30 cellular contexts compared by ENCODE assay signal in genomic region chr5:121171361-121171760, GRCh38.
"Had no signal": no experiment of that assay in that cellular context is flagged by ENCODE, and none has a peak within 500 bp of the region (broad histone marks: within the 10 kb centered on the region; RNA-seq: fewer than 3 reads in every experiment).

No MANE protein-coding gene starts in this region.

- H3K4me1 ChIP-seq: ascending aorta, SJSA1 had no signal

- H3K4me1 Mint-ChIP-seq: activated CD4-positive, alpha-beta T cell treated with anti-CD3 and anti-CD28 coated beads, Interleukin-2, amount 10 ng/mL, durations not matched to agents 24 days and 14 days; activated naive CD4-positive, alpha-beta T cell treated with anti-CD3 and anti-CD28 coated beads, Interleukin-2, amount 10 ng/mL, durations not matched to agents 7 days and 5 days; activated naive CD8-positive, alpha-beta T cell treated with anti-CD3 and anti-CD28 coated beads for 36 hours; central memory CD8-positive, alpha-beta T cell had no signal

- H3K27me3 Mint-ChIP-seq: activated CD4-positive, alpha-beta T cell treated with anti-CD3 and anti-CD28 coated beads, Interleukin-2, amount 10 ng/mL, durations not matched to agents 24 days and 14 days; activated CD8-positive, alpha-beta T cell treated with anti-CD3 and anti-CD28 coated beads for 36 hours; activated naive CD4-positive, alpha-beta T cell treated with anti-CD3 and anti-CD28 coated beads, Interleukin-2, amount 10 ng/mL, durations not matched to agents 7 days and 5 days; activated naive CD8-positive, alpha-beta T cell treated with anti-CD3 and anti-CD28 coated beads for 36 hours; activated T-cell treated with anti-CD3 and anti-CD28 coated beads, Interleukin-2, amount 50 U/mL, for 24 hours; central memory CD8-positive, alpha-beta T cell had no signal

- H3K27me3 ChIP-seq: ascending aorta, cardiac muscle cell, MG63, SJSA1 had no signal

- H3K9me3 Mint-ChIP-seq: activated CD4-positive, alpha-beta T cell treated with anti-CD3 and anti-CD28 coated beads, Interleukin-2, amount 10 ng/mL, durations not matched to agents 24 days and 14 days; activated naive CD8-positive, alpha-beta T cell treated with anti-CD3 and anti-CD28 coated beads for 36 hours had no signal

- DNase-seq: activated CD4-positive, alpha-beta T cell treated with anti-CD3 and anti-CD28 coated beads, Interleukin-2, amount 10 ng/mL, durations not matched to agents 24 days and 14 days; activated CD4-positive, alpha-beta T cell treated with anti-CD3 and anti-CD28 coated beads, Interleukin-2, amount 50 U/mL, for 4 hours; activated CD8-positive, alpha-beta T cell treated with anti-CD3 and anti-CD28 coated beads for 36 hours; activated effector memory CD4-positive, alpha-beta T cell treated with Interleukin-2 at 50 U/mL for 16 hours; activated naive CD4-positive, alpha-beta T cell treated with anti-CD3 and anti-CD28 coated beads, Interleukin-2, amount 10 ng/mL, durations not matched to agents 7 days and 5 days; activated naive CD8-positive, alpha-beta T cell treated with anti-CD3 and anti-CD28 coated beads for 36 hours; activated T-cell treated with anti-CD3 and anti-CD28 coated beads, Interleukin-2, amount 50 U/mL, for 24 hours; amygdala; Kasumi-1; KG1; MG63; NCI-H1048; NCI-H1105 treated with DMSO at 0.1 percent for 48 hours; NCI-H1436; NCI-H1694; NCI-H1930; NCI-H2081 treated with DMSO at 0.1 percent for 48 hours; NCI-H226; NCI-H446 treated with DMSO at 0.1 percent for 48 hours; NCI-H524; NCI-H69; NCI-H82; SHP77; SW 1271; T1000 had no signal

- ATAC-seq: activated CD8-positive, alpha-beta T cell treated with anti-CD3 and anti-CD28 coated beads for 36 hours; Panc1 had no signal

- H3K27ac Mint-ChIP-seq: activated CD4-positive, alpha-beta T cell treated with anti-CD3 and anti-CD28 coated beads, Interleukin-2, amount 10 ng/mL, durations not matched to agents 24 days and 14 days; activated CD8-positive, alpha-beta T cell treated with anti-CD3 and anti-CD28 coated beads for 36 hours; activated naive CD4-positive, alpha-beta T cell treated with anti-CD3 and anti-CD28 coated beads, Interleukin-2, amount 10 ng/mL, durations not matched to agents 7 days and 5 days; activated naive CD8-positive, alpha-beta T cell treated with anti-CD3 and anti-CD28 coated beads for 36 hours; activated T-cell treated with anti-CD3 and anti-CD28 coated beads, Interleukin-2, amount 50 U/mL, for 24 hours had no signal

- H3K4me3 Mint-ChIP-seq: activated CD4-positive, alpha-beta T cell treated with anti-CD3 and anti-CD28 coated beads, Interleukin-2, amount 10 ng/mL, durations not matched to agents 24 days and 14 days; activated CD8-positive, alpha-beta T cell treated with anti-CD3 and anti-CD28 coated beads for 36 hours; activated naive CD4-positive, alpha-beta T cell treated with anti-CD3 and anti-CD28 coated beads, Interleukin-2, amount 10 ng/mL, durations not matched to agents 7 days and 5 days; activated naive CD8-positive, alpha-beta T cell treated with anti-CD3 and anti-CD28 coated beads for 36 hours; activated T-cell treated with anti-CD3 and anti-CD28 coated beads, Interleukin-2, amount 50 U/mL, for 24 hours; central memory CD8-positive, alpha-beta T cell had no signal

- H3K9me3 ChIP-seq: ascending aorta, MG63, SJSA1 had no signal

- H3K27ac ChIP-seq: ascending aorta, cardiac muscle cell, SJSA1 had no signal

- H3K36me3 Mint-ChIP-seq: activated naive CD4-positive, alpha-beta T cell treated with anti-CD3 and anti-CD28 coated beads, Interleukin-2, amount 10 ng/mL, durations not matched to agents 7 days and 5 days; activated naive CD8-positive, alpha-beta T cell treated with anti-CD3 and anti-CD28 coated beads for 36 hours had no signal

- H3K36me3 ChIP-seq: ascending aorta, cardiac muscle cell, MG63, SJSA1 had no signal

- H3K4me3 ChIP-seq: ascending aorta, cardiac muscle cell, MG63, SJSA1 had no signal
